ENCODE assay signal across 13 cellular contexts in the genomic region with DNA sequence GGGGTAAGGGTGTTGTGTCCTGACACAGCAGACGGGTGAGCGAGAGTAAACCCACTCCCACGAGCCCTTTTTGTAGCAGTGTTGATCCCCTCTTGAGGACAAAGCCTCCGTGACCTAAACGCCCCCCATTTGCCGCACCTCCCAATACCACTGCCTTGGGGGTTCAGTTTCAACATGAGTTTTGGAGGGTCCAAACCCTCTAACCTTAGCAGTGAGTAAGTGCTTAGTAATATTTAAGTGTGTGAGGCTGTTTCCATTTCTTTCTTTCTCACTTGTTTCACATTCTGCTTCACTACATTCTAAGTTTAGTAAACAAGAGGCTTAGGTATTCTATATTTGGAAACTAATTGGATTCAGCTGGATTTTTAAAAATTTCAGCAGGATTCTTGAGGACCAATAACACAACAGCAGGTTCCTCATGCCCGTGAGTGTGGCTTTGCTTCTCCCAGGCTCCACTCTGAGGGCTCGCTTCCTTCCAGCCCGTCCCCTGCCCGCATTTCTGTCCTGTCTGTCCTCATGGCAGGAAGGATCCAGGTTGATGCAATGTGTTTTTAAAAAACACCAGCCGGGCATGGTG.
"Had no signal": no experiment of that assay in that cellular context is flagged by ENCODE, and none has a peak within 500 bp of the region (broad histone marks: within the 10 kb centered on the region; RNA-seq: fewer than 3 reads in every experiment).

No MANE protein-coding gene starts in this region.

- H3K27me3 ChIP-seq: gastroesophageal sphincter, pancreas, tibial nerve had no signal

- H3K27ac Mint-ChIP-seq: T-cell had no signal

- H3K9me3 ChIP-seq: gastroesophageal sphincter, pancreas, tibial nerve had no signal

- ATAC-seq: gastroesophageal sphincter, left ventricle myocardium superior, pancreas, T-cell had no signal

- H3K27me3 Mint-ChIP-seq: T-cell had no signal

- H3K4me3 ChIP-seq: gastroesophageal sphincter, pancreas, SK-N-MC, tibial nerve had no signal

- DNase-seq: activated CD4-positive, alpha-beta T cell treated with anti-CD3 and anti-CD28 coated beads for 4 hours; activated CD8-positive, alpha-beta memory T cell treated with anti-CD3 and anti-CD28 coated beads for 24 hours; activated gamma-delta T cell treated with Interleukin-2 at 50 U/mL for 16 hours; left ventricle myocardium superior; pancreas; stimulated activated CD4-positive, alpha-beta T cell treated with anti-CD3 and anti-CD28 coated beads, Interleukin-4, amount 100 ng/mL, for 4 hours; T-cell; T1000; WERI-Rb-1 had no signal

- H3K9me3 Mint-ChIP-seq: neural crest cell had no signal

- H3K27ac ChIP-seq: gastroesophageal sphincter, pancreas, SK-N-MC, tibial nerve, WERI-Rb-1 had no signal

- H3K4me3 Mint-ChIP-seq: neural crest cell, T-cell had no signal
